In the genomic region with DNA sequence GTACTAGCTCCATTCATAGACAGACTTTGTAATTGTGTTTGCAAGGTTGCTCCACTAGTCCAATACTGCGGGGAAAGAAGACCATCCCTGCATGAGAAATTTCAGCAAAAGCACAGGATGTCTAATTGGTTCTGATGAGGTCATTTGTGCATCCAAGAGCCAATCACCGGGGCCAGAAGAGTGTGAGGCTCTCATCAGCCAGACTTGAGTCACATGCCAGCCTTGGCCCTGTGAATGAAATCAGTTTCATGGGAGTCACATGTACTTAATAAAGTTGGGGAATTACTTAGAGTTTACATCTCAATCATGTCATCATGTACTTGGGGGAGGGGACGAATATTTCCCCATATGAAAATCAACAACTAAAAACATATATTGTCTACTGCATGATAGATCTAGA, we compare ENCODE assay signal across 20 cellular contexts.
DNase-seq lines count a peak whose midpoint lies in the region; ATAC-seq and TF ChIP-seq lines count a peak whose summit lies in the region.
"Had no signal": no experiment of that assay in that cellular context is flagged by ENCODE, and none has a peak within 500 bp of the region (broad histone marks: within the 10 kb centered on the region; RNA-seq: fewer than 3 reads in every experiment).

No MANE protein-coding gene starts in this region.

- H3K27ac ChIP-seq in body of pancreas (no peak overlapping the region), tibial nerve (no peak overlapping the region)
- H3K27ac ChIP-seq: 22Rv1, colonic mucosa, neural progenitor cell, SK-N-MC had no signal

- no peak for TF ChIP-seq EP300 in tibial nerve (IDR thresholded peaks at IDR 0.05)

- H3K4me3 ChIP-seq in body of pancreas = no peak overlapping the region
- H3K4me3 ChIP-seq in tibial nerve = no peak overlapping the region
- H3K4me3 ChIP-seq: colonic mucosa, neural progenitor cell, SK-N-MC had no signal

- H3K27ac Mint-ChIP-seq in immature natural killer cell = no peak overlapping the region
- H3K27ac Mint-ChIP-seq: memory B cell, neural progenitor cell had no signal

- peaks cover 0 to 11% (median under 1%) of the 10 kb centered on the region in 6 donors for H3K9me3 Mint-ChIP-seq in immature natural killer cell
- H3K9me3 Mint-ChIP-seq: neural progenitor cell had no signal

- H3K9me3 ChIP-seq in body of pancreas = no peaks in the 10 kb centered on the region
- no peaks in the 10 kb centered on the region for H3K9me3 ChIP-seq in tibial nerve
- H3K9me3 ChIP-seq: colonic mucosa had no signal

- peaks cover 22 to 31% of the 10 kb centered on the region in 2 donors for H3K4me1 Mint-ChIP-seq in immature natural killer cell
- H3K4me1 Mint-ChIP-seq: neural progenitor cell had no signal

- H3K36me3 Mint-ChIP-seq in immature natural killer cell = no peaks in the 10 kb centered on the region
- H3K36me3 Mint-ChIP-seq: memory B cell, neural progenitor cell had no signal

- peak; percentile 25 for ATAC-seq in GM21619 (IDR thresholded peaks at IDR 0.05; ENCODE audit: unreplicated experiment)
- peak; percentile 42 for ATAC-seq in HG03175 (IDR thresholded peaks at IDR 0.05; ENCODE audit: unreplicated experiment)
- ATAC-seq in body of pancreas = no peak

- intact Hi-C loops in body of pancreas (cut with DNase I) = no loop called here

- DNase-seq in NK-92 treated with Interleukin-12 subunit alpha and Interleukin-12 subunit beta, amount 100 ng/mL, for 24 hours (lab: John Stamatoyannopoulos, UW) = peak; percentile 29
- no peak for DNase-seq in NK-92 (lab: John Stamatoyannopoulos, UW; ENCODE audit: unreplicated experiment)
- DNase-seq in immature natural killer cell = no peak
- DNase-seq in body of pancreas = no peak
- no peak for DNase-seq in stimulated activated naive CD4-positive, alpha-beta T cell treated with Interleukin-2 at 50 U/mL for 16 hours (lab: John Stamatoyannopoulos, UW)
- no peak for DNase-seq in tibial nerve (ENCODE audit: low spot score in 2 of 2)
- DNase-seq: activated effector memory CD4-positive, alpha-beta T cell treated with anti-CD3 and anti-CD28 coated beads, Interleukin-2, amount 50 U/mL, for 16 hours; anterior cingulate cortex; colonic mucosa; erythroblast; islet precursor cell; NCI-H1092 treated with DMSO at 0.1 percent for 48 hours; NCI-H446; stimulated activated CD4-positive, alpha-beta T cell treated with anti-CD3 and anti-CD28 coated beads, Interleukin-15, amount 100 ng/mL, for 24 hours had no signal

- H3K27me3 ChIP-seq in body of pancreas (no peaks in the 10 kb centered on the region), tibial nerve (no peaks in the 10 kb centered on the region)
- H3K27me3 ChIP-seq: colonic mucosa, neural progenitor cell had no signal

- no peaks in the 10 kb centered on the region for H3K36me3 ChIP-seq in body of pancreas (replicated peaks in 1 of 2; ENCODE audit: insufficient read depth in 1 of 2, low read depth in 2 of 2)
- H3K36me3 ChIP-seq in tibial nerve = no peaks in the 10 kb centered on the region
- H3K36me3 ChIP-seq: colonic mucosa, neural progenitor cell had no signal

- 69 to 80% methylated on average over 3 of the region's 3 CpGs for WGBS in body of pancreas, 2 donors
- WGBS in tibial nerve, 2 donors = 83 to 87% methylated on average over 3 of the region's 3 CpGs

- H3K27me3 Mint-ChIP-seq in immature natural killer cell (ENCODE audit: low read depth in 3 of 3) = peaks cover 0 to 3% (median 2%) of the 10 kb centered on the region in 3 donors
- H3K27me3 Mint-ChIP-seq: memory B cell had no signal

- TF ChIP-seq CTCF in body of pancreas (IDR thresholded peaks at IDR 0.05) (no peak), tibial nerve (IDR thresholded peaks at IDR 0.05) (no peak)

- no peak for TF ChIP-seq POLR2A in body of pancreas (IDR thresholded peaks at IDR 0.05)
- TF ChIP-seq POLR2A in tibial nerve (IDR thresholded peaks at IDR 0.05) = no peak

- H3K4me1 ChIP-seq in body of pancreas (no peaks in the 10 kb centered on the region), tibial nerve (no peaks in the 10 kb centered on the region)
- H3K4me1 ChIP-seq: colonic mucosa, neural progenitor cell had no signal

- H3K4me3 Mint-ChIP-seq in immature natural killer cell = peak overlapping the region; percentile 8 to 73 (median 27)
- H3K4me3 Mint-ChIP-seq: memory B cell, neural progenitor cell had no signal
